ENCODE assay signal across 26 cellular contexts in the genomic region with DNA sequence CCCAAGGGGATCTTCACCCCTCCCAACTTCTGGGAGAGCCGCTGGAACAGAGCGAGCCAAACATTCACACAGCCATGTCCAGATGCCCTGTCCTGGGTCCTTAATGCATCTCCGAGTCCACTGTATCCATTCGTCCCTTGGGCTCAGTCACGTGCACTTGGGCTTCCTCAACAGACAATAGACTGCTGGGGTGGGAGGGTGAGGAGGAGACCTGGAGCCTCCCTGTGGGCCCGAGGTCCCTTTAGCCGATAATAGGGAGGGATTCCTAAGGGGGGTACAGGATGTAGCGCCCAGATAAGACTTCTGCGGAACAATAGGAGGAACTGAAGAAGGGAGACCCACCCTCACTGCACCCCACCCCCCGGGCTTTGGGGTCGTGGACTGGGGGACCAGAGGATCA. TPM values are rescaled to one million over a fixed set of nuclear protein-coding genes. Genes with fewer than 3 reads are reported as not detected.
"Had no signal": no experiment of that assay in that cellular context is flagged by ENCODE, and none has a peak within 500 bp of the region (broad histone marks: within the 10 kb centered on the region; RNA-seq: fewer than 3 reads in every experiment).

No MANE protein-coding gene starts in this region.

- H3K36me3 ChIP-seq: pancreas, thyroid gland had no signal

- ATAC-seq: esophagus mucosa; foreskin keratinocyte; gastroesophageal sphincter; naive thymus-derived CD8-positive, alpha-beta T cell; pancreas; sciatic nerve; stimulated activated effector memory CD8-positive, alpha-beta T cell treated with anti-CD3 and anti-CD28 coated beads, Interleukin-12 subunit alpha, Interleukin-12 subunit beta, amount 100 ng/mL, for 72 hours had no signal

- DNase-seq: dorsolateral prefrontal cortex; effector CD4-positive, alpha-beta T cell; foreskin keratinocyte; hypothalamus; immature natural killer cell; islet precursor cell; mesenchymal stem cell; naive thymus-derived CD8-positive, alpha-beta T cell; nephron progenitor cell; occipital lobe; pancreas; retina; stimulated activated CD4-positive, alpha-beta T cell treated with anti-CD3 and anti-CD28 coated beads, Interleukin-2, amount 100 ng/mL, for 24 hours; stimulated activated CD4-positive, alpha-beta T cell treated with anti-CD3 and anti-CD28 coated beads, Interleukin-4, amount 100 ng/mL, for 24 hours; stimulated activated naive CD4-positive, alpha-beta T cell treated with Interleukin-2 at 50 U/mL for 16 hours; stomach; thyroid gland; trophoblast cell had no signal

- H3K9me3 ChIP-seq: gastroesophageal sphincter, pancreas, stomach, thyroid gland, vagina had no signal

- H3K4me3 ChIP-seq: dorsolateral prefrontal cortex, gastroesophageal sphincter, pancreas, stomach, thyroid gland, vagina had no signal

- H3K27ac ChIP-seq: dorsolateral prefrontal cortex, epithelial cell of prostate, foreskin keratinocyte, gastroesophageal sphincter, pancreas, stomach, thyroid gland, vagina had no signal

- H3K27me3 ChIP-seq: vagina had no signal

- FAIRE-seq: colon, pancreas had no signal

- H3K4me1 ChIP-seq: foreskin keratinocyte had no signal

RNA-seq across cellular contexts. Expression of a gene that starts 6.7 kb away (rescaled TPM):
- polyA plus RNA-seq: naive thymus-derived CD8-positive, alpha-beta T cell had no signal

RNA-seq across cellular contexts. Expression of a gene that starts 15.1 kb away (rescaled TPM):
- total RNA-seq: lung microvascular endothelial cell had no signal
- polyA plus RNA-seq: immature natural killer cell; naive thymus-derived CD8-positive, alpha-beta T cell had no signal
